ENCODE assay signal across 1 cellular context in the genomic region with DNA sequence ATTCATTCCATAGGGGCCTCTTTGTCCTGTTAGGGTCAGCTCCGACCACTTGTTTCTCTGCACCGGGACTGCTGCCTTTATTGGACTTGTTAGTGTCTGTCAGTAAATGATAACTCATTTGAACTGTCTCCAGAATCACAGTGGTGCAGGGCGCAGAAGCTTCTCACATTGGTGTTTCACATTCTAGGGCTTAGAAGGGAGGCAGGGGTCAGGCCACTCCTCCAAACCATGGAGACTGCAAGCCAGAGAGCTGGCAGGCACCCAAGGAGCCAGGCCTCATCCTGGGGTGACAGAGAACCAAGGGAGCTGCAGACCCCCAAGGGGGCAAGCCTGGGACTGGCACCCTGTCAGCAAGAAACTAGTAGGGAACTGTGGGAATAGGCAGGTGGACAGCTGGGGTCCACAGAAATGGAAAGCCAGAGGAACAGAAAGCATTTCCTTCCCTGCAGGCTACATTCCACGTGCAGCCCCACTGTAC.
TF ChIP-seq lines count a peak whose summit lies in the region.

No MANE protein-coding gene starts in this region.

TF ChIP-seq in K562, 482 proteins besides CTCF, POLR2A, EP300 and RAD21 (continued from another document):
- TF ChIP-seq NCOR1 (IDR thresholded peaks at IDR 0.05) (peak; percentile 76), PTTG1 (tag; IDR thresholded peaks at IDR 0.05; ENCODE audit: low read depth) (no peak), UBTF (IDR thresholded peaks at IDR 0.05; ENCODE audit: borderline replicate concordance in 1 of 2, low read depth in 2 of 2, low read length in 2 of 2) (0 out of 4 replicates have a peak, but pooled peaks of 1 of the 2 experiments have one; percentile 58), ZNF395 (CRISPR knock-in tag; IDR thresholded peaks at IDR 0.05) (0 out of 2 replicates have a peak, but pooled peaks have one; percentile 25), L3MBTL2 (IDR thresholded peaks at IDR 0.05) (0 out of 2 replicates have a peak, but pooled peaks have one; percentile 34), CCNT2 (IDR thresholded peaks at IDR 0.05; ENCODE audit: borderline replicate concordance, extremely low read depth, insufficient read length, low read depth, low read length) (peak; percentile 24), ZNF561 (CRISPR knock-in tag; conservative IDR thresholded peaks at IDR 0.05) (no peak), ZNF639 (CRISPR knock-in tag; conservative IDR thresholded peaks at IDR 0.05 in 1 of 2, IDR thresholded peaks at IDR 0.05 in 1 of 2) (no peak), HDAC2 (IDR thresholded peaks at IDR 0.05) (0 out of 2 replicates have a peak, but pooled peaks have one; percentile 46), ZNF584 (CRISPR knock-in tag; IDR thresholded peaks at IDR 0.05; ENCODE audit: low read depth) (no peak), LEF1 (IDR thresholded peaks at IDR 0.05) (peak; percentile 69; the same call in 1 of the 2 replicates), NFIC (IDR thresholded peaks at IDR 0.05) (peak; percentile 94), TAL1 (IDR thresholded peaks at IDR 0.05) (peak; percentile 74), MEIS2 (IDR thresholded peaks at IDR 0.05; ENCODE audit: partially characterized antibody) (peak; percentile 89), TRIM24 (IDR thresholded peaks at IDR 0.05) (peak in 1 of 2 experiments; percentile 42; a peak in 1 of 4 replicates), CXXC5 (CRISPR knock-in tag; IDR thresholded peaks at IDR 0.05) (peak; percentile 50; the same call in 1 of the 2 replicates), ARID2 (IDR thresholded peaks at IDR 0.05) (0 out of 2 replicates have a peak, but pooled peaks have one; percentile 15), ARID1B (IDR thresholded peaks at IDR 0.05) (peak; percentile 85), HMBOX1 (IDR thresholded peaks at IDR 0.05) (peak; percentile 55), MTA3 (IDR thresholded peaks at IDR 0.05; ENCODE audit: borderline replicate concordance) (peak; percentile 48; the same call in 1 of the 2 replicates), DMBX1 (CRISPR knock-in tag; IDR thresholded peaks at IDR 0.05; ENCODE audit: borderline replicate concordance) (peak; percentile 50; the same call in 1 of the 2 replicates), GATA2 (CRISPR knock-in tag; IDR thresholded peaks at IDR 0.05) (no peak), KDM1A (IDR thresholded peaks at IDR 0.05) (peak; percentile 85), NFE2L1 (tag; IDR thresholded peaks at IDR 0.05; ENCODE audit: borderline replicate concordance, low read depth) (no peak), SMAD1 (IDR thresholded peaks at IDR 0.05; ENCODE audit: low read depth, low read length, partially characterized antibody) (peak; percentile 20), ZNF76 (CRISPR knock-in tag; IDR thresholded peaks at IDR 0.05; ENCODE audit: borderline replicate concordance) (0 out of 2 replicates have a peak, but pooled peaks have one; percentile 19), ZBED1 (IDR thresholded peaks at IDR 0.05) (no peak), TEAD4 (IDR thresholded peaks at IDR 0.05; ENCODE audit: low read length) (peak; percentile 73), TEAD4 (CRISPR knock-in tag; IDR thresholded peaks at IDR 0.05; ENCODE audit: borderline replicate concordance) (no peak), HNRNPL (IDR thresholded peaks at IDR 0.05; ENCODE audit: low read depth, low read length) (no peak), TBL1XR1 (IDR thresholded peaks at IDR 0.05; ENCODE audit: low read length in 2 of 2) (peak in 1 of 2 experiments; percentile 10; a peak in 1 of 4 replicates), ZNF3 (CRISPR knock-in tag; IDR thresholded peaks at IDR 0.05) (no peak), RNF2 (IDR thresholded peaks at IDR 0.05) (0 out of 2 replicates have a peak, but pooled peaks have one; percentile 31), NRF1 (conservative IDR thresholded peaks at IDR 0.05 in 1 of 2, IDR thresholded peaks at IDR 0.05 in 1 of 2) (peak; percentile 23 to 27; a peak in 2 of 4 replicates), IFI16 (CRISPR knock-in tag; IDR thresholded peaks at IDR 0.05) (no peak)
- TF ChIP-seq, protein P1, sequence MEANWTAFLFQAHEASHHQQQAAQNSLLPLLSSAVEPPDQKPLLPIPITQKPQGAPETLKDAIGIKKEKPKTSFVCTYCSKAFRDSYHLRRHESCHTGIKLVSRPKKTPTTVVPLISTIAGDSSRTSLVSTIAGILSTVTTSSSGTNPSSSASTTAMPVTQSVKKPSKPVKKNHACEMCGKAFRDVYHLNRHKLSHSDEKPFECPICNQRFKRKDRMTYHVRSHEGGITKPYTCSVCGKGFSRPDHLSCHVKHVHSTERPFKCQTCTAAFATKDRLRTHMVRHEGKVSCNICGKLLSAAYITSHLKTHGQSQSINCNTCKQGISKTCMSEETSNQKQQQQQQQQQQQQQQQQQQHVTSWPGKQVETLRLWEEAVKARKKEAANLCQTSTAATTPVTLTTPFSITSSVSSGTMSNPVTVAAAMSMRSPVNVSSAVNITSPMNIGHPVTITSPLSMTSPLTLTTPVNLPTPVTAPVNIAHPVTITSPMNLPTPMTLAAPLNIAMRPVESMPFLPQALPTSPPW (CRISPR knock-in tag; IDR thresholded peaks at IDR 0.05): 0 out of 2 replicates have a peak, but pooled peaks have one; percentile 22
- TF ChIP-seq, protein P2, sequence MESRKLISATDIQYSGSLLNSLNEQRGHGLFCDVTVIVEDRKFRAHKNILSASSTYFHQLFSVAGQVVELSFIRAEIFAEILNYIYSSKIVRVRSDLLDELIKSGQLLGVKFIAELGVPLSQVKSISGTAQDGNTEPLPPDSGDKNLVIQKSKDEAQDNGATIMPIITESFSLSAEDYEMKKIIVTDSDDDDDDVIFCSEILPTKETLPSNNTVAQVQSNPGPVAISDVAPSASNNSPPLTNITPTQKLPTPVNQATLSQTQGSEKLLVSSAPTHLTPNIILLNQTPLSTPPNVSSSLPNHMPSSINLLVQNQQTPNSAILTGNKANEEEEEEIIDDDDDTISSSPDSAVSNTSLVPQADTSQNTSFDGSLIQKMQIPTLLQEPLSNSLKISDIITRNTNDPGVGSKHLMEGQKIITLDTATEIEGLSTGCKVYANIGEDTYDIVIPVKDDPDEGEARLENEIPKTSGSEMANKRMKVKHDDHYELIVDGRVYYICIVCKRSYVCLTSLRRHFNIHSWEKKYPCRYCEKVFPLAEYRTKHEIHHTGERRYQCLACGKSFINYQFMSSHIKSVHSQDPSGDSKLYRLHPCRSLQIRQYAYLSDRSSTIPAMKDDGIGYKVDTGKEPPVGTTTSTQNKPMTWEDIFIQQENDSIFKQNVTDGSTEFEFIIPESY (CRISPR knock-in tag; IDR thresholded peaks at IDR 0.05): no peak
- TF ChIP-seq, protein P3, sequence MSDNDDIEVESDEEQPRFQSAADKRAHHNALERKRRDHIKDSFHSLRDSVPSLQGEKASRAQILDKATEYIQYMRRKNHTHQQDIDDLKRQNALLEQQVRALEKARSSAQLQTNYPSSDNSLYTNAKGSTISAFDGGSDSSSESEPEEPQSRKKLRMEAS (CRISPR knock-in tag; IDR thresholded peaks at IDR 0.05): 0 out of 2 replicates have a peak, but pooled peaks have one; percentile 25
- TF ChIP-seq, protein P4, sequence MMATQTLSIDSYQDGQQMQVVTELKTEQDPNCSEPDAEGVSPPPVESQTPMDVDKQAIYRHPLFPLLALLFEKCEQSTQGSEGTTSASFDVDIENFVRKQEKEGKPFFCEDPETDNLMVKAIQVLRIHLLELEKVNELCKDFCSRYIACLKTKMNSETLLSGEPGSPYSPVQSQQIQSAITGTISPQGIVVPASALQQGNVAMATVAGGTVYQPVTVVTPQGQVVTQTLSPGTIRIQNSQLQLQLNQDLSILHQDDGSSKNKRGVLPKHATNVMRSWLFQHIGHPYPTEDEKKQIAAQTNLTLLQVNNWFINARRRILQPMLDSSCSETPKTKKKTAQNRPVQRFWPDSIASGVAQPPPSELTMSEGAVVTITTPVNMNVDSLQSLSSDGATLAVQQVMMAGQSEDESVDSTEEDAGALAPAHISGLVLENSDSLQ (IDR thresholded peaks at IDR 0.05): peak; percentile 65; the same call in 1 of the 2 replicates
